ENCODE assay signal across 27 cellular contexts in the genomic region with DNA sequence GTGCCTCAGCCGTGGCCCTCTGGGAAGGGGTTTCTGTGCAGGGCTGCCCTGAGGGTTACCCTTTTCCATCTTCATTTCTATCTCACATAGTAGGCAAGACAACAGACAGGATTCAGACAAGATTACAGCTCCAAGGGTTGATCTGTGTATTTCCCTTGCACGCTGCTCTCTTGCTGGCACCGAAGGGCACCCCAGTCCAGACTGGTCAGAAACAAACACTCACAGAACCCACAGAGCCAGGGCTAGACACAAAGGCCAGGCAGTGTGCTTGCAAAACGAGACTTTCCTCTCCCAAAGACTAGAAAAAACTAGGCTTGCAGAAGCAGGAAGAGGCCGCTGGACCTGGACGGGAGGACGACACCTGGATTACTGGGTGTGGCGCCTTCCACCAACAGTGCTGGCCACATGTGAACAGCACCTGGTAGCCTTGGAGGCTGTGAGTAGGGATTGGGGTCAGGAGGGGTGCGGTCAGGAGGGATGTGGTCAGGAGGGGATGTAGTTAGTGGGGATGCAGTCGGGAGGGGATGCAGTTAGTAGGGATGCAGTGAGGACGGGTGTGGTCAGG.
DNase-seq lines count a peak whose midpoint lies in the region; ATAC-seq, FAIRE-seq and TF ChIP-seq lines count a peak whose summit lies in the region.
"Had no signal": no experiment of that assay in that cellular context is flagged by ENCODE, and none has a peak within 500 bp of the region (broad histone marks: within the 10 kb centered on the region; RNA-seq: fewer than 3 reads in every experiment).

No MANE protein-coding gene starts in this region.

- no peak overlapping the region for H3K4me3 Mint-ChIP-seq in CD4-positive, alpha-beta T cell
- no peak overlapping the region for H3K4me3 Mint-ChIP-seq in neural progenitor cell
- H3K4me3 Mint-ChIP-seq: natural killer cell treated with Interleukin-12 subunit alpha and Interleukin-12 subunit beta and Interleukin-15 and Interleukin-18, amount 100 ng/mL, for 72 hours; stimulated activated memory B cell treated with anti-CD40 and anti-IgM and Interleukin-4, amounts not matched to agents 10 μg/mL and 1 μg/mL and 100 μg/mL, for 72 hours had no signal

- no peaks in the 10 kb centered on the region for H3K36me3 Mint-ChIP-seq in CD4-positive, alpha-beta T cell (ENCODE audit: low read depth)
- no peaks in the 10 kb centered on the region for H3K36me3 Mint-ChIP-seq in neural progenitor cell
- H3K36me3 Mint-ChIP-seq: activated naive CD8-positive, alpha-beta T cell; natural killer cell treated with Interleukin-12 subunit alpha and Interleukin-12 subunit beta and Interleukin-15 and Interleukin-18, amount 100 ng/mL, for 72 hours; stimulated activated memory B cell treated with anti-CD40 and anti-IgM and Interleukin-4, amounts not matched to agents 10 μg/mL and 1 μg/mL and 100 μg/mL, for 72 hours had no signal

- H3K9me3 ChIP-seq in CD4-positive, alpha-beta T cell (ENCODE audit: control insufficient read depth, low read length): no peaks in the 10 kb centered on the region
- H3K9me3 ChIP-seq in PC-9 (ENCODE audit: insufficient read depth, low read depth) (no peaks in the 10 kb centered on the region), H1 (ENCODE audit: insufficient read depth in 2 of 2, low read depth in 1 of 2, low read length in 1 of 2) (no peaks in the 10 kb centered on the region), neural progenitor cell (ENCODE audit: low read depth) (no peaks in the 10 kb centered on the region)
- H3K9me3 ChIP-seq: pancreas, right atrium auricular region, SK-N-SH, upper lobe of left lung had no signal

- H3K79me2 ChIP-seq in PC-9 (ENCODE audit: low read depth): no peaks in the 10 kb centered on the region
- H3K79me2 ChIP-seq in H1 (ENCODE audit: control insufficient read depth in 1 of 2, insufficient read depth in 2 of 2, low read length in 2 of 2): no peaks in the 10 kb centered on the region
- H3K79me2 ChIP-seq in neural progenitor cell (ENCODE audit: low read depth): no peaks in the 10 kb centered on the region

- no peaks in the 10 kb centered on the region for H3K79me1 ChIP-seq in H1 (ENCODE audit: low read depth, low read length)

- no peaks in the 10 kb centered on the region for H3K9me3 Mint-ChIP-seq in CD4-positive, alpha-beta T cell
- no peaks in the 10 kb centered on the region for H3K9me3 Mint-ChIP-seq in neural progenitor cell
- H3K9me3 Mint-ChIP-seq: activated T-helper 2 cell treated with anti-CD3 and anti-CD28 coated beads, Interferon-gamma antibody, Interleukin-2, Interleukin-4, amounts not matched to agents 10 μg/mL and 5 μg/mL and 100 μg/mL, durations not matched to agents 14 hours and 24 hours and 36 hours; natural killer cell treated with Interleukin-12 subunit alpha and Interleukin-12 subunit beta and Interleukin-15 and Interleukin-18, amount 100 ng/mL, for 72 hours; stimulated activated memory B cell treated with anti-CD40 and anti-IgM and Interleukin-4, amounts not matched to agents 10 μg/mL and 1 μg/mL and 100 μg/mL, for 72 hours had no signal

- no peak overlapping the region; the same call in 1 of the 2 replicates for H4K8ac ChIP-seq in H1 (ENCODE audit: extremely low read depth, insufficient read depth, low read length)

- peaks cover 24% of the 10 kb centered on the region for H3K4me1 Mint-ChIP-seq in CD4-positive, alpha-beta T cell (ENCODE audit: low read depth)
- H3K4me1 Mint-ChIP-seq in neural progenitor cell: peaks cover 17% of the 10 kb centered on the region

- no peak overlapping the region for H3K27ac ChIP-seq in CD4-positive, alpha-beta T cell (ENCODE audit: low read depth, low read length)
- H3K27ac ChIP-seq in PC-9 (no peak overlapping the region), H1 (ENCODE audit: low read depth, low read length) (no peak overlapping the region), neural progenitor cell (no peak overlapping the region)
- H3K27ac ChIP-seq: C4-2B, HL-60, pancreas, right atrium auricular region, VCaP had no signal

- ATAC-seq in CD4-positive, alpha-beta T cell (ENCODE audit: poor library complexity): no peak
- ATAC-seq in HG03571 (IDR thresholded peaks at IDR 0.05; ENCODE audit: unreplicated experiment) (no peak), HG03457 (IDR thresholded peaks at IDR 0.05; ENCODE audit: unreplicated experiment) (no peak)
- ATAC-seq: pancreas; stimulated activated memory B cell treated with anti-CD40 and anti-IgM and Interleukin-4, amounts not matched to agents 10 μg/mL and 1 μg/mL and 100 μg/mL, for 72 hours had no signal

- DNase-seq in CD4-positive, alpha-beta T cell: no peak
- peak; percentile 37 to 42 for DNase-seq in PC-9
- no peak for DNase-seq in H1 (ENCODE audit: low read depth in 1 of 2, low spot score in 2 of 2)
- DNase-seq in neural progenitor cell (ENCODE audit: low spot score): no peak
- DNase-seq in inferior parietal cortex (ENCODE audit: extremely low spot score): no peak
- DNase-seq in cerebellar cortex (ENCODE audit: low spot score): no peak
- DNase-seq: activated CD8-positive, alpha-beta memory T cell treated with anti-CD3 and anti-CD28 coated beads, Interleukin-2, amount 50 U/mL, for 4 hours; central memory CD4-positive, alpha-beta T cell; islet precursor cell; NCI-H1092; NCI-H187; NCI-H2171; NCI-H510A; pancreas; substantia nigra had no signal

- intact Hi-C loops in CD4-positive, alpha-beta T cell (cut with DNase I, micrococcal nuclease): loop anchor here in 1 of 2 experiments (1.0 to 2.0 kb wide), 2 partner anchors 162 to 202 kb away; no protein-coding TSS in a partner anchor
- intact Hi-C loops in PC-9 (cut with micrococcal nuclease; ENCODE audit: unreplicated experiment): no loop called here

- H3K4me3 ChIP-seq in PC-9: no peak overlapping the region
- H3K4me3 ChIP-seq in H1 (ENCODE audit: extremely low read depth in 1 of 4, insufficient read depth in 2 of 4, low read depth in 3 of 4, low read length in 4 of 4): no peak overlapping the region
- no peak overlapping the region for H3K4me3 ChIP-seq in neural progenitor cell
- H3K4me3 ChIP-seq: pancreas, right atrium auricular region had no signal

- no peak overlapping the region for H2AFZ ChIP-seq in PC-9
- H2AFZ ChIP-seq in H1 (ENCODE audit: low read length): no peak overlapping the region
- no peak overlapping the region for H2AFZ ChIP-seq in neural progenitor cell (replicated peaks)

- CTCF ChIA-PET in CD4-positive, alpha-beta T cell (lab: Charles Lee): no interaction called here
- CTCF ChIA-PET in PC-9 (lab: Charles Lee): no interaction called here
- CTCF ChIA-PET in H1 (lab: Charles Lee; ENCODE audit: partially characterized antibody): interaction anchor here (1.0 to 3.0 kb wide), 8 partner anchors 8 to 92 kb away, joined by 3 to 8 read pairs (median 6); no protein-coding TSS in a partner anchor

- no peaks in the 10 kb centered on the region for H3K9me2 ChIP-seq in PC-9 (ENCODE audit: insufficient read depth)
- H3K9me2 ChIP-seq: SK-N-SH had no signal

- H3K36me3 ChIP-seq in PC-9 (ENCODE audit: low read depth) (no peaks in the 10 kb centered on the region), H1 (ENCODE audit: control insufficient read depth in 2 of 4, insufficient read depth in 4 of 4, low read length in 3 of 4) (no peaks in the 10 kb centered on the region), neural progenitor cell (no peaks in the 10 kb centered on the region)
- H3K36me3 ChIP-seq: pancreas, right atrium auricular region, upper lobe of left lung had no signal

- H2BK5ac ChIP-seq in H1 (ENCODE audit: low read depth, low read length): no peak overlapping the region

- TF ChIP-seq POLR2A in H1 (IDR thresholded peaks at IDR 0.05; ENCODE audit: control extremely low read depth in 1 of 2, low read depth in 2 of 2, low read length in 2 of 2): no peak

- H3K56ac ChIP-seq in H1 (replicated peaks; ENCODE audit: insufficient read length, low read depth, low read length): no peak overlapping the region

- peaks cover 37% of the 10 kb centered on the region for H3K4me1 ChIP-seq in PC-9 (replicated peaks; ENCODE audit: insufficient read depth)
- peaks cover 0 to 9% (median 1%) of the 10 kb centered on the region in 4 experiments; a peak in 3 of 7 replicates for H3K4me1 ChIP-seq in H1 (replicated peaks in 1 of 4; ENCODE audit: control insufficient read depth in 3 of 4, insufficient read depth in 4 of 4, low read length in 3 of 4)
- peaks cover 10% of the 10 kb centered on the region for H3K4me1 ChIP-seq in neural progenitor cell
- H3K4me1 ChIP-seq: pancreas had no signal

- no peak overlapping the region for H4K91ac ChIP-seq in H1 (replicated peaks; ENCODE audit: insufficient read length, low read length)

- H3K27me3 ChIP-seq in CD4-positive, alpha-beta T cell (ENCODE audit: control insufficient read depth, insufficient read depth, low read length): no peaks in the 10 kb centered on the region
- no peaks in the 10 kb centered on the region for H3K27me3 ChIP-seq in PC-9 (ENCODE audit: insufficient read depth, low read depth)
- peaks cover 0 to 11% (median 8%) of the 10 kb centered on the region in 4 experiments; a peak in 5 of 7 replicates for H3K27me3 ChIP-seq in H1 (replicated peaks in 1 of 4; ENCODE audit: control insufficient read depth in 3 of 4, extremely low read depth in 1 of 4, insufficient read depth in 3 of 4, low read length in 3 of 4)
- H3K27me3 ChIP-seq in neural progenitor cell: peaks cover 25% of the 10 kb centered on the region
- H3K27me3 ChIP-seq: pancreas, right atrium auricular region, upper lobe of left lung had no signal

- POLR2A ChIA-PET in CD4-positive, alpha-beta T cell (lab: Charles Lee): no interaction called here
- POLR2A ChIA-PET in PC-9 (lab: Charles Lee; ENCODE audit: unreplicated experiment): interaction anchor here (0.6 kb wide), 1 partner anchor 29 kb away, joined by 3 read pairs; no protein-coding TSS in a partner anchor
- POLR2A ChIA-PET in H1 (lab: Charles Lee; ENCODE audit: partially characterized antibody): no interaction called here

- peak overlapping the region; percentile 64 for H3K27ac Mint-ChIP-seq in CD4-positive, alpha-beta T cell
- peak overlapping the region; percentile 50 for H3K27ac Mint-ChIP-seq in neural progenitor cell
- H3K27ac Mint-ChIP-seq: activated naive CD8-positive, alpha-beta T cell; activated T-helper 2 cell treated with anti-CD3 and anti-CD28 coated beads, Interferon-gamma antibody, Interleukin-2, Interleukin-4, amounts not matched to agents 10 μg/mL and 5 μg/mL and 100 μg/mL, durations not matched to agents 14 hours and 24 hours and 36 hours; natural killer cell treated with Interleukin-12 subunit alpha and Interleukin-12 subunit beta and Interleukin-15 and Interleukin-18, amount 100 ng/mL, for 72 hours; stimulated activated memory B cell treated with anti-CD40 and anti-IgM and Interleukin-4, amounts not matched to agents 10 μg/mL and 1 μg/mL and 100 μg/mL, for 72 hours had no signal

- H3K9ac ChIP-seq in H1 (replicated peaks in 1 of 4; ENCODE audit: extremely low read depth in 1 of 4, low read depth in 3 of 4, low read length in 3 of 4) (no peak overlapping the region), neural progenitor cell (no peak overlapping the region)
- H3K9ac ChIP-seq: SK-N-SH had no signal

- H2BK15ac ChIP-seq in H1 (ENCODE audit: low read length): no peak overlapping the region

- FAIRE-seq in H1 (lab: Jason Lieb, UNC): no peak
- FAIRE-seq: pancreas had no signal

- WGBS in H1 (ENCODE audit: extremely low coverage in 1 of 2, insufficient coverage in 1 of 2, insufficient read length in 1 of 2, insufficient replicate concordance in 2 of 2, low coverage in 1 of 2, low lambda C conversion rate in 2 of 2, missing lambda C conversion rate in 1 of 2), 2 experiments: 93% methylated on average over 9 of the region's 11 CpGs; no CpG with 5 or more reads in 1 of the 2 experiments

- no TSS peak for BruUV-seq in PC-9 (replicated peaks; lab: Mats Ljungman, UMichigan)

- H3K18ac ChIP-seq in H1 (ENCODE audit: extremely low read depth, low read length): no peak overlapping the region

- peak overlapping the region; percentile 68; the same call in 1 of the 2 replicates for H2BK12ac ChIP-seq in H1 (ENCODE audit: low read depth, low read length)

- no peak for TF ChIP-seq CTCF in CD4-positive, alpha-beta T cell (IDR thresholded peaks at IDR 0.05)
- TF ChIP-seq CTCF in PC-9 (conservative IDR thresholded peaks at IDR 0.05) (no peak), H1 (IDR thresholded peaks at IDR 0.05; ENCODE audit: control extremely low read depth in 1 of 3, insufficient read depth in 1 of 3, low read depth in 1 of 3, low read length in 3 of 3) (no peak), neural progenitor cell (IDR thresholded peaks at IDR 0.05) (no peak)

- no peak overlapping the region for H3K14ac ChIP-seq in H1 (ENCODE audit: insufficient read length)

- peaks cover 48% of the 10 kb centered on the region for H3F3A ChIP-seq in PC-9 (ENCODE audit: insufficient read depth, low read depth)
- peaks cover 15% of the 10 kb centered on the region for H3F3A ChIP-seq in neural progenitor cell (ENCODE audit: low read depth)

- TF ChIP-seq RAD21 in H1 (IDR thresholded peaks at IDR 0.05 in 1 of 2, conservative IDR thresholded peaks at IDR 0.05 in 1 of 2; ENCODE audit: low read depth in 2 of 2, low read length in 2 of 2): no peak

- H2BK20ac ChIP-seq in H1 (ENCODE audit: low read length): no peak overlapping the region

- no peak overlapping the region for H3K4me2 ChIP-seq in PC-9
- no peak overlapping the region for H3K4me2 ChIP-seq in H1 (ENCODE audit: insufficient read depth in 1 of 2, low read depth in 2 of 2, low read length in 2 of 2)
- H3K4me2 ChIP-seq in neural progenitor cell: no peak overlapping the region
- H3K4me2 ChIP-seq: SK-N-SH had no signal

- H3K23me2 ChIP-seq in H1 (ENCODE audit: low read depth, low read length): peaks cover 14% of the 10 kb centered on the region

- H3K4ac ChIP-seq in H1 (replicated peaks; ENCODE audit: insufficient read length, low read depth, low read length): no peak overlapping the region

- H4K5ac ChIP-seq in H1 (ENCODE audit: insufficient read length, low read depth, low read length): no peak overlapping the region

- H2BK120ac ChIP-seq in H1 (replicated peaks; ENCODE audit: low read depth, low read length): no peak overlapping the region

- H3K27me3 Mint-ChIP-seq in CD4-positive, alpha-beta T cell: no peaks in the 10 kb centered on the region
- peaks cover 15% of the 10 kb centered on the region for H3K27me3 Mint-ChIP-seq in neural progenitor cell (ENCODE audit: insufficient read depth, low read depth)
- H3K27me3 Mint-ChIP-seq: activated naive CD8-positive, alpha-beta T cell had no signal

- H4K20me1 ChIP-seq in PC-9 (ENCODE audit: insufficient read depth) (no peaks in the 10 kb centered on the region), H1 (replicated peaks in 1 of 2; ENCODE audit: control insufficient read depth in 1 of 2, insufficient read depth in 2 of 2, low read length in 2 of 2) (no peaks in the 10 kb centered on the region), neural progenitor cell (ENCODE audit: low read depth) (no peaks in the 10 kb centered on the region)

- no peak for TF ChIP-seq EP300 in H1 (IDR thresholded peaks at IDR 0.05; ENCODE audit: borderline replicate concordance in 1 of 2, low read depth in 2 of 2, low read length in 2 of 2)

- H2AK5ac ChIP-seq in H1 (ENCODE audit: low read depth, low read length): 0 out of 2 replicates have a peak overlapping the region, but pooled peaks have one; percentile 53

- H3K23ac ChIP-seq in H1 (ENCODE audit: insufficient read length): no peak overlapping the region

Comparison
In these comparisons a context has a peak if more than half of its experiments do, and no peak if none do; other contexts are left out.
1. DNase-seq: peak in PC-9 (2 of 2); none in CD4-positive, alpha-beta T cell (0 of 10), H1 (0 of 2), neural progenitor cell (single experiment), inferior parietal cortex (single experiment) and cerebellar cortex (single experiment).